Comparison of ENCODE assay signal across 21 cellular contexts in the genomic region with DNA sequence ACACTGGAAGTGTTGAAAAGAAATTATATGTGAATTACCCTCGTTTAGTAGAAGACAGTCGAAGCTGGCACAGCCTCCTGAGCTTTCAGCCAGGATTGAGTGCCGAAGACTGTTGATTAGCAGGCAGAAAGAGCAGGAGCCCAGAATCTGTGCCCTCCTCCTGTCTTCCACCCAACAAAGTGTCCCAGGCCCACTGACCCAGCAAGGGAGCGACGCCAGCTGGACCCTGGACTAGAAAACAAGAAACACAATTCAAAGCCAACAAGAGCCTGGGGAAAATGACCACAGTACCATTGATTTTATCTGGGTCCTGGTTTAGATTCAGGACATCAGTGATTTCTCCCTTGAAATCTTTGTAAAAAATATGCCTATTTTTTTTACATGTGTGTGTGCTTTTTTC.
DNase-seq lines count a peak whose midpoint lies in the region; ATAC-seq and TF ChIP-seq lines count a peak whose summit lies in the region.
"Had no signal": no experiment of that assay in that cellular context is flagged by ENCODE, and none has a peak within 500 bp of the region (broad histone marks: within the 10 kb centered on the region; RNA-seq: fewer than 3 reads in every experiment).

No MANE protein-coding gene starts in this region.

- H3K27ac ChIP-seq in tibial artery: peak overlapping the region; percentile 77 to 80
- H3K27ac ChIP-seq: lower lobe of right lung, parathyroid adenoma, SJSA1, WERI-Rb-1 had no signal

- H3K4me1 ChIP-seq in endocrine pancreas (ENCODE audit: control insufficient read depth, insufficient read depth, low read length): no peaks in the 10 kb centered on the region
- H3K4me1 ChIP-seq in tibial artery: peaks cover 0 to 26% (median 10%) of the 10 kb centered on the region in 4 donors
- H3K4me1 ChIP-seq: lower lobe of right lung, parathyroid adenoma, SJSA1 had no signal

- no peaks in the 10 kb centered on the region for H3K36me3 ChIP-seq in endocrine pancreas (ENCODE audit: control insufficient read depth, insufficient read depth, low read length)
- no peaks in the 10 kb centered on the region for H3K36me3 ChIP-seq in tibial artery
- H3K36me3 ChIP-seq: lower lobe of right lung, SJSA1, tibial nerve had no signal

- H3K27me3 ChIP-seq in endocrine pancreas (ENCODE audit: control insufficient read depth, insufficient read depth, low read length) (no peaks in the 10 kb centered on the region), tibial artery (no peaks in the 10 kb centered on the region)
- H3K27me3 ChIP-seq: SJSA1, tibial nerve had no signal

- H3K4me3 ChIP-seq in endocrine pancreas (ENCODE audit: control insufficient read depth, insufficient read depth, low read length): peak overlapping the region; percentile 52
- peak overlapping the region; percentile 6 to 28 for H3K4me3 ChIP-seq in tibial artery
- H3K4me3 ChIP-seq: lower lobe of right lung, SJSA1 had no signal

- intact Hi-C loops in Right ventricle myocardium inferior (cut with DNase I) (no loop called here), cardiac septum (cut with DNase I) (no loop called here), tibial artery (cut with DNase I; ENCODE audit: low total_unique reads) (no loop called here)

- ATAC-seq in Right ventricle myocardium inferior: peak; percentile 40
- ATAC-seq in stimulated activated naive CD8-positive, alpha-beta T cell treated with anti-CD3 and anti-CD28 coated beads, Interleukin-15, Interleukin-2, amounts not matched to agents 100 U/mL and 50 U/mL, for 24 hours: no peak
- ATAC-seq in GM21515 (IDR thresholded peaks at IDR 0.05; ENCODE audit: unreplicated experiment): no peak
- ATAC-seq: lower lobe of right lung; PC-3; stimulated activated effector memory CD8-positive, alpha-beta T cell treated with anti-CD3 and anti-CD28 coated beads, Interleukin-12 subunit alpha, Interleukin-12 subunit beta, amount 100 ng/mL, for 72 hours had no signal

- no peak for TF ChIP-seq CTCF in tibial artery (IDR thresholded peaks at IDR 0.05)

- DNase-seq in Right ventricle myocardium inferior (ENCODE audit: missing footprints) (peak; percentile 64), cardiac septum (ENCODE audit: low spot score) (no peak), medulla oblongata (ENCODE audit: extremely low spot score) (peak; percentile 64), tibial artery (peak; percentile 32 to 67), NCI-H1048 (lab: John Stamatoyannopoulos, UW) (no peak)
- DNase-seq in stimulated activated naive CD8-positive, alpha-beta T cell treated with anti-CD3 and anti-CD28 coated beads, Interleukin-15, Interleukin-2, amounts not matched to agents 100 U/mL and 50 U/mL, for 24 hours: no peak
- DNase-seq: activated CD4-positive, alpha-beta T cell treated with anti-CD3 and anti-CD28 coated beads, Interleukin-2, amount 50 U/mL, for 4 hours; activated gamma-delta T cell treated with Interleukin-2 at 50 U/mL for 16 hours; endodermal cell; HFFc6; lower lobe of right lung; naive B cell; PC-3; T-helper 2 cell; WERI-Rb-1 had no signal

- H3K9me3 ChIP-seq in endocrine pancreas (ENCODE audit: control insufficient read depth, low read length) (no peaks in the 10 kb centered on the region), tibial artery (no peaks in the 10 kb centered on the region)
- H3K9me3 ChIP-seq: lower lobe of right lung, SJSA1, tibial nerve had no signal

- no peak overlapping the region for H3K9ac ChIP-seq in endocrine pancreas (ENCODE audit: control insufficient read depth, insufficient read depth, low read length)
- H3K9ac ChIP-seq: parathyroid adenoma had no signal

Comparison
In these comparisons a context has a peak if more than half of its experiments do, and no peak if none do; other contexts are left out.
1. DNase-seq: peak in Right ventricle myocardium inferior (single experiment), medulla oblongata (single experiment) and tibial artery (2 of 2); none in cardiac septum (single experiment), stimulated activated naive CD8-positive, alpha-beta T cell treated with anti-CD3 and anti-CD28 coated beads, Interleukin-15, Interleukin-2, amounts not matched to agents 100 U/mL and 50 U/mL, for 24 hours (single experiment) and NCI-H1048 (single experiment).